16 cellular contexts compared by ENCODE assay signal in genomic region chr3:15958692-15959433, GRCh38.
"Had no signal": no experiment of that assay in that cellular context is flagged by ENCODE, and none has a peak within 500 bp of the region (broad histone marks: within the 10 kb centered on the region; RNA-seq: fewer than 3 reads in every experiment).

No MANE protein-coding gene starts in this region.

- H3K9me3 Mint-ChIP-seq: activated naive CD8-positive, alpha-beta T cell treated with anti-CD3 and anti-CD28 coated beads, Interleukin-2, amount 50 U/mL, for 24 hours; stimulated activated naive CD8-positive, alpha-beta T cell treated with anti-CD3 and anti-CD28 coated beads, Interleukin-15, Interleukin-2, amounts not matched to agents 100 ng/mL and 50 ng/mL, for 24 hours had no signal

- H3K9me3 ChIP-seq: esophagus squamous epithelium, gastroesophageal sphincter, upper lobe of right lung had no signal

- H3K27me3 ChIP-seq: esophagus squamous epithelium, gastroesophageal sphincter, upper lobe of right lung had no signal

- FAIRE-seq: kidney had no signal

- H3K36me3 ChIP-seq: esophagus squamous epithelium, gastroesophageal sphincter, upper lobe of right lung, WERI-Rb-1 had no signal

- H3K4me3 ChIP-seq: esophagus squamous epithelium, gastroesophageal sphincter, upper lobe of right lung had no signal

- H3K4me1 Mint-ChIP-seq: activated naive CD8-positive, alpha-beta T cell treated with anti-CD3 and anti-CD28 coated beads, Interleukin-2, amount 50 U/mL, for 24 hours had no signal

- ATAC-seq: activated naive CD8-positive, alpha-beta T cell treated with anti-CD3 and anti-CD28 coated beads, Interleukin-2, amount 50 U/mL, for 24 hours; gastroesophageal sphincter; left ventricle myocardium superior; upper lobe of right lung had no signal

- H3K27me3 Mint-ChIP-seq: brain had no signal

- H3K4me1 ChIP-seq: esophagus squamous epithelium, gastroesophageal sphincter, upper lobe of right lung had no signal

- DNase-seq: activated CD4-positive, alpha-beta T cell treated with anti-CD3 and anti-CD28 coated beads for 4 hours; activated naive CD4-positive, alpha-beta T cell treated with Interleukin-2 at 50 U/mL for 16 hours; activated naive CD8-positive, alpha-beta T cell treated with anti-CD3 and anti-CD28 coated beads, Interleukin-2, amount 50 U/mL, for 24 hours; cerebellar nuclear complex; esophagus squamous epithelium; kidney; left ventricle myocardium superior; mesendoderm; stimulated activated CD4-positive, alpha-beta T cell treated with anti-CD3 and anti-CD28 coated beads, Interleukin-15, amount 100 ng/mL, for 24 hours; stimulated activated CD4-positive, alpha-beta T cell treated with anti-CD3 and anti-CD28 coated beads, Interleukin-4, amount 100 ng/mL, for 24 hours; upper lobe of right lung; WERI-Rb-1 had no signal

- H3K27ac ChIP-seq: esophagus squamous epithelium, gastroesophageal sphincter, upper lobe of right lung, WERI-Rb-1 had no signal

- H3K4me3 Mint-ChIP-seq: activated naive CD8-positive, alpha-beta T cell treated with anti-CD3 and anti-CD28 coated beads, Interleukin-2, amount 50 U/mL, for 24 hours; brain; neural crest cell; stimulated activated naive CD8-positive, alpha-beta T cell treated with anti-CD3 and anti-CD28 coated beads, Interleukin-15, Interleukin-2, amounts not matched to agents 100 ng/mL and 50 ng/mL, for 24 hours had no signal

- H3K27ac Mint-ChIP-seq: activated naive CD8-positive, alpha-beta T cell treated with anti-CD3 and anti-CD28 coated beads, Interleukin-2, amount 50 U/mL, for 24 hours; stimulated activated naive CD8-positive, alpha-beta T cell treated with anti-CD3 and anti-CD28 coated beads, Interleukin-15, Interleukin-2, amounts not matched to agents 100 ng/mL and 50 ng/mL, for 24 hours had no signal
